Comparison of ENCODE assay signal across 8 cellular contexts in genomic region chr15:41774062-41774872, GRCh38. TPM values are rescaled to one million over a fixed set of nuclear protein-coding genes. Genes with fewer than 3 reads are reported as not detected.
DNase-seq lines count a peak whose midpoint lies in the region; ATAC-seq lines count a peak whose summit lies in the region.

MAPKBP1 (plus strand) TSS chr15:41774484; CDS start chr15:41775276, 792 bp downstream.

- no peaks in the 10 kb centered on the region for H3K27me3 Mint-ChIP-seq in naive B cell
- H3K27me3 Mint-ChIP-seq in stimulated activated memory B cell treated with anti-CD40 and anti-IgM and Interleukin-4, amounts not matched to agents 10 μg/mL and 1 μg/mL and 100 μg/mL, for 72 hours: no peaks in the 10 kb centered on the region

- no peaks in the 10 kb centered on the region for H3K9me2 ChIP-seq in GM23248 (ENCODE audit: insufficient read depth)

- H3K27ac Mint-ChIP-seq in naive B cell: peak within 1 kb of the TSS; percentile 88 to 97 (median 94)
- peak within 1 kb of the TSS; percentile 90 for H3K27ac Mint-ChIP-seq in stimulated activated memory B cell treated with anti-CD40 and anti-IgM and Interleukin-4, amounts not matched to agents 10 μg/mL and 1 μg/mL and 100 μg/mL, for 72 hours

- H3K9me3 Mint-ChIP-seq in naive B cell: no peaks in the 10 kb centered on the region
- H3K9me3 Mint-ChIP-seq in stimulated activated memory B cell treated with anti-CD40 and anti-IgM and Interleukin-4, amounts not matched to agents 10 μg/mL and 1 μg/mL and 100 μg/mL, for 72 hours: no peaks in the 10 kb centered on the region

- no peaks in the 10 kb centered on the region for H4K20me1 ChIP-seq in GM23248 (ENCODE audit: insufficient read depth)

- no peaks in the 10 kb centered on the region for H3K36me3 Mint-ChIP-seq in naive B cell
- H3K36me3 Mint-ChIP-seq in stimulated activated memory B cell treated with anti-CD40 and anti-IgM and Interleukin-4, amounts not matched to agents 10 μg/mL and 1 μg/mL and 100 μg/mL, for 72 hours: peaks cover 13% of the 10 kb centered on the region

- H3K4me3 ChIP-seq in GM23248: peak within 1 kb of the TSS; percentile 86

- peak within 1 kb of the TSS; percentile 84 for H3K4me2 ChIP-seq in GM23248 (ENCODE audit: unreplicated experiment)

- H3K4me3 Mint-ChIP-seq in naive B cell: peak within 1 kb of the TSS; percentile 94 to 98 (median 96)
- H3K4me3 Mint-ChIP-seq in stimulated activated memory B cell treated with anti-CD40 and anti-IgM and Interleukin-4, amounts not matched to agents 10 μg/mL and 1 μg/mL and 100 μg/mL, for 72 hours: peak within 1 kb of the TSS; percentile 99

- H3K9ac ChIP-seq in GM23248: peak within 1 kb of the TSS; percentile 87

- H3K79me2 ChIP-seq in GM23248 (ENCODE audit: insufficient read depth): peaks cover 45% of the 10 kb centered on the region

- H3F3A ChIP-seq in GM23248 (ENCODE audit: insufficient read depth): peaks cover 72% of the 10 kb centered on the region

- H3K27ac ChIP-seq in GM23248: peak within 1 kb of the TSS; percentile 75

- peak within 1 kb of the TSS; percentile 77 for H2AFZ ChIP-seq in GM23248

- peak; percentile 99 for DNase-seq in EH (ENCODE audit: low read depth)
- peak; percentile 99 for DNase-seq in GM23248
- DNase-seq in Kasumi-1 (lab: John Stamatoyannopoulos, UW): peak; percentile 92 to 95
- peak; percentile 98 for DNase-seq in RKO (ENCODE audit: low spot score)
- DNase-seq in activated T-helper 1 cell treated with Interleukin-2 at 50 U/mL for 16 hours (ENCODE audit: low read depth): peak; percentile 98
- DNase-seq in fibroblast of gingiva (ENCODE audit: low read depth): peak; percentile 99
- DNase-seq in naive B cell: peak; percentile 99

- no peaks in the 10 kb centered on the region for H3K9me3 ChIP-seq in GM23248 (ENCODE audit: low read depth)

- peak; percentile 84 to 85 for ATAC-seq in naive B cell (ENCODE audit: low read depth in 2 of 2)
- peak; percentile 95 for ATAC-seq in stimulated activated memory B cell treated with anti-CD40 and anti-IgM and Interleukin-4, amounts not matched to agents 10 μg/mL and 1 μg/mL and 100 μg/mL, for 72 hours

- peaks cover 52% of the 10 kb centered on the region for H3K4me1 ChIP-seq in GM23248 (ENCODE audit: insufficient read depth)

- no peaks in the 10 kb centered on the region for H3K27me3 ChIP-seq in GM23248 (replicated peaks; ENCODE audit: insufficient read depth)

- no peaks in the 10 kb centered on the region for H3K36me3 ChIP-seq in GM23248 (ENCODE audit: low read depth)

- peaks cover 50 to 64% (median 59%) of the 10 kb centered on the region in 3 donors for H3K4me1 Mint-ChIP-seq in naive B cell
- H3K4me1 Mint-ChIP-seq in stimulated activated memory B cell treated with anti-CD40 and anti-IgM and Interleukin-4, amounts not matched to agents 10 μg/mL and 1 μg/mL and 100 μg/mL, for 72 hours: peaks cover 58% of the 10 kb centered on the region

- WGBS in GM23248 (ENCODE audit: low coverage in 1 of 2, low lambda C conversion rate in 2 of 2, missing lambda C conversion rate in 2 of 2), 2 experiments: 0% methylated on average over 57 to 62 of the region's 62 CpGs

- in situ Hi-C loops in GM23248 (cut with MboI): loop anchor here (5.0 kb wide), 1 partner anchor 48 kb away; no protein-coding TSS in a partner anchor

RNA-seq across cellular contexts. Expression of gene MAPKBP1, which starts in this region (rescaled TPM):
- 8.5 and 12.3 TPM in 2 replicates for total RNA-seq in GM23248 (2014; rRNA removed; shearing (Covaris generic))
- polyA plus RNA-seq in GM23248 (2016; fragmentation: Nextera tagmentation; extraction: Ambion mirVana) (4.4 and 5.2 TPM in 2 replicates), naive B cell (ENCODE audit: low read depth in 6 of 6) (1 to 10 TPM in 5 of 6 donors, not detected in 1; 1.6 to 5.5 (median 2.2) TPM)

Comparison
In these comparisons a context has a peak if more than half of its experiments do, and no peak if none do; other contexts are left out.
1. Peak in every context shown above with its lines: DNase-seq, ATAC-seq, H3K4me3 ChIP-seq and H3K27ac ChIP-seq.